8 cellular contexts compared by ENCODE assay signal in the genomic region with DNA sequence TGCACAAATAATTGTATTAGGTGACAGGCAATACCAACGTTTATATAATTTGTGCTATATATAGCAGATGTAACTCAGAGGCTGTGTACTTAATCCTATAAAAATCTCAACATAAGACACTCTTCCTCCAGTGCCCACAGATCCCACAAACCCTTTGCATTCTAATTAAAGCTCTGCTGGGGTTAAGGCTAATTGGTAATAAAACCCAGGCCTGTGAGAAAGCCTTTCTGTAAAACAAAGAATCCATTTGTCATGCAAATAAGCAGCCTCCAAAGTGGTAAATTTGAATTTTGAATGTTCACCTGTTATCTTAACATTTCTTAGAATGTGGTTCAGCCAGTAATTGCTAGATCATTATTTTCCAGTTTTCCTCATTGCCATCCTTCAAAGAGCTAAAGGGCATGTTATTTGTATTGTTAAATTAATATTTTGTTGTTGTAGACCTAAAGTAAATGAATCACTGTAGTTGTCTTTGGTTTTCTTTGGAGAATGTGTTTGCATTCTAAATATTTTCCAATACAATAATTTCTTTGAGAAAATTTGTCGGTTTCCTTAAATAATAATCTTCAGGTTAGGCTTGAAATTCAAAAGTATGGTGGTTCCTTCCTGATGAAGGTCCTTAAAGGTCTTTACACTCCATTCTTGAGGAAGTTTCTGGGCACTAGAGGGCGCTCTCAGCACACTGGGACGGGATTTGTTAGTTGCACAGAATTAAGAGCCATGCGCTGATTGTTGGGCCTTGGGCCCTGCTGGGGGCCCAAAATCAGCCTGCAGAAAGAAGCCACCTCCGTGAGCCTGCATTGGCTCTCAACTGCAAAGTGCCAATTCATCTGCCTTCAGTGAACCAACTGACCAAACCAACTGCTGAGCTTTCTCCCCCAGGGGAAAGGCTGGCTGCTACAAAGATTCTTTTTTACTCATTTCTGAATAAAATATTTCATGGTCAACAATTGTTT. TPM values are rescaled to one million over a fixed set of nuclear protein-coding genes. Genes with fewer than 3 reads are reported as not detected.
DNase-seq lines count a peak whose midpoint lies in the region; ATAC-seq, FAIRE-seq and TF ChIP-seq lines count a peak whose summit lies in the region.

No MANE protein-coding gene starts in this region.

- H3K9me3 Mint-ChIP-seq in activated naive CD4-positive, alpha-beta T cell treated with anti-CD3 and anti-CD28 coated beads for 36 hours: no peaks in the 10 kb centered on the region

- DNase-seq in CMK (ENCODE audit: low read depth) (peak; percentile 89), NCI-H1092 treated with DMSO at 0.1 percent for 48 hours (lab: John Stamatoyannopoulos, UW) (peak; percentile 71), SK-N-DZ (ENCODE audit: low spot score) (peak; percentile 78), Right ventricle myocardium inferior (ENCODE audit: missing footprints) (peak; percentile 88), pancreas (peak; percentile 72 to 89 (median 84)), tibial artery (peak; percentile 89 to 94)
- DNase-seq in activated naive CD4-positive, alpha-beta T cell treated with anti-CD3 and anti-CD28 coated beads for 36 hours: peak; percentile 98

- H3K27me3 ChIP-seq in pancreas (no peaks in the 10 kb centered on the region), tibial artery (no peaks in the 10 kb centered on the region)

- peak overlapping the region in 1 of 4 donors; percentile 77 for H3K27ac ChIP-seq in pancreas
- H3K27ac ChIP-seq in tibial artery: peak overlapping the region; percentile 69 to 77

- peak; percentile 62 for ATAC-seq in GM21825 (IDR thresholded peaks at IDR 0.05; ENCODE audit: unreplicated experiment)
- peak; percentile 80 for ATAC-seq in Right ventricle myocardium inferior
- ATAC-seq in pancreas: peak; percentile 75 to 88 (median 82)

- H3K4me3 ChIP-seq in pancreas: no peak overlapping the region
- H3K4me3 ChIP-seq in tibial artery: no peak overlapping the region

- no peaks in the 10 kb centered on the region for H3K27me3 Mint-ChIP-seq in activated naive CD4-positive, alpha-beta T cell treated with anti-CD3 and anti-CD28 coated beads for 36 hours (ENCODE audit: low read depth)

- H3K9me3 ChIP-seq in pancreas: no peaks in the 10 kb centered on the region
- H3K9me3 ChIP-seq in tibial artery: no peaks in the 10 kb centered on the region

- H3K4me1 Mint-ChIP-seq in activated naive CD4-positive, alpha-beta T cell treated with anti-CD3 and anti-CD28 coated beads for 36 hours (ENCODE audit: low read depth): peaks cover 16% of the 10 kb centered on the region

- H3K36me3 ChIP-seq in pancreas (no peaks in the 10 kb centered on the region), tibial artery (no peaks in the 10 kb centered on the region)

- intact Hi-C loops in activated naive CD4-positive, alpha-beta T cell treated with anti-CD3 and anti-CD28 coated beads for 36 hours (cut with micrococcal nuclease): loop anchor here (1.0 to 5.0 kb wide), 12 partner anchors 46 to 786 kb away; a partner anchor contains a TSS
- intact Hi-C loops in Right ventricle myocardium inferior (cut with DNase I) (loop anchor here (1.0 to 5.0 kb wide), 5 partner anchors 46 to 393 kb away; a partner anchor contains a TSS), pancreas (cut with DNase I) (no loop called here), tibial artery (cut with DNase I; ENCODE audit: low total_unique reads) (loop anchor here (5.0 kb wide), 1 partner anchor 46 kb away; a partner anchor contains a TSS)

- H3K27ac Mint-ChIP-seq in activated naive CD4-positive, alpha-beta T cell treated with anti-CD3 and anti-CD28 coated beads for 36 hours: no peak overlapping the region

- H3K4me3 Mint-ChIP-seq in activated naive CD4-positive, alpha-beta T cell treated with anti-CD3 and anti-CD28 coated beads for 36 hours: no peak overlapping the region

- H3K4me1 ChIP-seq in pancreas (peaks cover 0 to 28% (median 7%) of the 10 kb centered on the region in 3 donors), tibial artery (peaks cover 0 to 25% (median 15%) of the 10 kb centered on the region in 4 donors)

- TF ChIP-seq CTCF in pancreas (IDR thresholded peaks at IDR 0.05) (peak; percentile 72 to 90 (median 86)), tibial artery (IDR thresholded peaks at IDR 0.05) (peak; percentile 73 to 82)

- WGBS in pancreas, 2 donors: 1 to 3% methylated on average over 6 of the region's 6 CpGs

- no peak for FAIRE-seq in pancreas (lab: Jason Lieb, UNC)

- H3K36me3 Mint-ChIP-seq in activated naive CD4-positive, alpha-beta T cell treated with anti-CD3 and anti-CD28 coated beads for 36 hours (ENCODE audit: low read depth): no peaks in the 10 kb centered on the region

- CTCF ChIA-PET in activated naive CD4-positive, alpha-beta T cell treated with anti-CD3 and anti-CD28 coated beads for 36 hours (lab: Charles Lee): interaction anchor here (0.6 to 3.6 kb wide), 21 partner anchors 8 to 404 kb away, joined by 3 to 32 read pairs (median 4); a partner anchor contains a TSS

RNA-seq across cellular contexts. Expression of a gene that starts 46.1 kb away (rescaled TPM):
- 193 and 204 TPM in 2 replicates for polyA plus RNA-seq in SK-N-DZ (2014; cell fraction: cytosol; rRNA removed)
- polyA plus RNA-seq in SK-N-DZ (2014; cell fraction: nucleus; rRNA removed): 132 and 151 TPM in 2 replicates
- 100 to 1,000 TPM; 147 to 150 TPM for total RNA-seq in activated naive CD4-positive, alpha-beta T cell treated with anti-CD3 and anti-CD28 coated beads for 36 hours
- total RNA-seq in Right ventricle myocardium inferior: 518 TPM
- total RNA-seq in pancreas: 100 to 1,000 TPM in 3 of 6 donors, 10 to 100 TPM in 3; 89.8 to 126 (median 100) TPM
- polyA plus RNA-seq in pancreas: 100 to 1,000 TPM; 127 to 129 TPM

Comparison
In these comparisons a context has a peak if more than half of its experiments do, and no peak if none do; other contexts are left out.
1. intact Hi-C loops: an anchor here in activated naive CD4-positive, alpha-beta T cell treated with anti-CD3 and anti-CD28 coated beads for 36 hours (1.0 to 5.0 kb wide), Right ventricle myocardium inferior (1.0 to 5.0 kb wide) and tibial artery (5.0 kb wide); none called in pancreas.